In the genomic region with DNA sequence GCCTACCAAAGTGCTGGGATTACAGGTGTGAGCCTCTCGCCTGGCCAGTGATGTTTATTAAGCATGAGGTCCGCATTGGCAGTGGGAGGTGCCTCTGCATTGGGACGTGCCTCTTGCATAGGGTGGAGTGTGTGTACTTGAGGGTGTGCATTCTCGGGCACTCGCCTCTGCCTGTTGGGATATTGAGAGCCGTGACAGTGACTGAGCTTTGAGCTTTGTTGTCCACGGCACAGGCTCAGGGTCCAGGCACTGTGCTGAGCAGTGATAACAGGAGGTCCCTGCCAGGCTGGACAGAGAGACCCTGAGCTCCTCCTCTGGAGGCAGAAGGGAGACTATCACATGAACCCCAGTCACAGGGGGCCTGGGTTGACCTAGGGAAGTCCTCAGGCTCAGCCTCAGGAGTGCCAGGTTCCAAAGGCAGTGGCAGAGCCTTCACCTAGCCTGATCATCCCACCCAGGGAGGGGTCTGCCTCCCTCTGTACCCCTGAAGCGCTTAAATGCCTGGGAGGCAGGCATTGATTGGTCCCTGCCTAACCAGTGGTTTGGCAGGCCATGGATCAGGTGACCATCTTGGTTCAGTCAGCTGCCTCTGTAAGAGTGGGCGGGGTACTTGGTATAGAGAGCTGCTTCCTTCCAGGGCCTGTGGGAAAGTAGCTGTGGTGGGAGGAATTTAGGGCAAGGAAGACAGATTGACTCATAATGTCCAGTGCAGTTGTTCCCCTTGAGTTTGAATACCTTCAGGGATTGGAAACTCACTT, we compare ENCODE assay signal across 1 cellular context.
TF ChIP-seq lines count a peak whose summit lies in the region.

No MANE protein-coding gene starts in this region.

TF ChIP-seq in HepG2, 621 proteins besides CTCF, POLR2A, EP300 and RAD21 (continued from another document and continues in another):
- TF ChIP-seq IRX3 (CRISPR knock-in tag; IDR thresholded peaks at IDR 0.05; ENCODE audit: borderline replicate concordance, low read depth) (no peak), ZNF501 (CRISPR knock-in tag; IDR thresholded peaks at IDR 0.05) (peak; percentile 47; the same call in 1 of the 2 replicates), ZNF24 (IDR thresholded peaks at IDR 0.05) (no peak), ZFP41 (CRISPR knock-in tag; IDR thresholded peaks at IDR 0.05; ENCODE audit: borderline replicate concordance) (no peak), MATR3 (CRISPR knock-in tag; IDR thresholded peaks at IDR 0.05) (no peak), GLI4 (CRISPR knock-in tag; IDR thresholded peaks at IDR 0.05; ENCODE audit: borderline replicate concordance) (0 out of 2 replicates have a peak, but pooled peaks have one; percentile 45), ZNF782 (CRISPR knock-in tag; IDR thresholded peaks at IDR 0.05; ENCODE audit: borderline replicate concordance) (no peak), ZNF598 (CRISPR knock-in tag; IDR thresholded peaks at IDR 0.05; ENCODE audit: borderline replicate concordance) (no peak; the same call in 1 of the 2 replicates), ZNF383 (CRISPR knock-in tag; IDR thresholded peaks at IDR 0.05; ENCODE audit: borderline replicate concordance) (no peak), ZNF3 (CRISPR knock-in tag; IDR thresholded peaks at IDR 0.05) (no peak), KAT7 (CRISPR knock-in tag; IDR thresholded peaks at IDR 0.05; ENCODE audit: borderline replicate concordance) (no peak), SATB2 (CRISPR knock-in tag; IDR thresholded peaks at IDR 0.05) (no peak), KDM1A (CRISPR knock-in tag; IDR thresholded peaks at IDR 0.05) (peak; percentile 38; the same call in 1 of the 2 replicates), ETV5 (CRISPR knock-in tag; IDR thresholded peaks at IDR 0.05; ENCODE audit: borderline replicate concordance) (no peak; the same call in 1 of the 2 replicates), ZNF121 (CRISPR knock-in tag; IDR thresholded peaks at IDR 0.05) (no peak), ARNTL (CRISPR knock-in tag; IDR thresholded peaks at IDR 0.05) (no peak), GPN1 (CRISPR knock-in tag; IDR thresholded peaks at IDR 0.05; ENCODE audit: borderline replicate concordance) (no peak), SAFB2 (CRISPR knock-in tag; IDR thresholded peaks at IDR 0.05; ENCODE audit: borderline replicate concordance, low read depth) (no peak), ZSCAN12 (CRISPR knock-in tag; IDR thresholded peaks at IDR 0.05) (no peak), ZMYM3 (CRISPR knock-in tag; IDR thresholded peaks at IDR 0.05) (peak; percentile 80; the same call in 1 of the 2 replicates), NCOA1 (CRISPR knock-in tag; IDR thresholded peaks at IDR 0.05) (no peak; the same call in 1 of the 2 replicates), ATM (IDR thresholded peaks at IDR 0.05; ENCODE audit: borderline replicate concordance) (no peak), TCF12 (IDR thresholded peaks at IDR 0.05) (no peak), TCF12 (CRISPR knock-in tag; IDR thresholded peaks at IDR 0.05) (no peak), SALL2 (CRISPR knock-in tag; IDR thresholded peaks at IDR 0.05) (no peak), NBN (conservative IDR thresholded peaks at IDR 0.05) (no peak), ZFP1 (CRISPR knock-in tag; IDR thresholded peaks at IDR 0.05) (no peak; the same call in 1 of the 2 replicates), SKI (IDR thresholded peaks at IDR 0.05; ENCODE audit: partially characterized antibody) (peak; percentile 55), MEIS1 (CRISPR knock-in tag; IDR thresholded peaks at IDR 0.05; ENCODE audit: borderline replicate concordance) (0 out of 2 replicates have a peak, but pooled peaks have one; percentile 73), SP1 (IDR thresholded peaks at IDR 0.05) (no peak), SP1 (CRISPR knock-in tag; IDR thresholded peaks at IDR 0.05) (no peak), KLF11 (CRISPR knock-in tag; IDR thresholded peaks at IDR 0.05) (no peak), SNRNP70 (IDR thresholded peaks at IDR 0.05; ENCODE audit: low read depth, low read length) (no peak), ZNF816 (CRISPR knock-in tag; IDR thresholded peaks at IDR 0.05; ENCODE audit: borderline replicate concordance) (no peak), HHEX (CRISPR knock-in tag; IDR thresholded peaks at IDR 0.05) (no peak), ZNF607 (CRISPR knock-in tag; IDR thresholded peaks at IDR 0.05; ENCODE audit: borderline replicate concordance) (0 out of 2 replicates have a peak, but pooled peaks have one; percentile 14), ZNF552 (CRISPR knock-in tag; IDR thresholded peaks at IDR 0.05; ENCODE audit: borderline replicate concordance) (no peak), ZNF549 (CRISPR knock-in tag; IDR thresholded peaks at IDR 0.05) (no peak), MAFK (conservative IDR thresholded peaks at IDR 0.05 in 1 of 2, IDR thresholded peaks at IDR 0.05 in 1 of 2; ENCODE audit: low read length in 2 of 2) (no peak), SRSF1 (optimal IDR thresholded peaks at IDR 0.05; ENCODE audit: low read depth, low read length) (no peak), ZNF296 (CRISPR knock-in tag; conservative IDR thresholded peaks at IDR 0.05) (0 out of 2 replicates have a peak, but pooled peaks have one; percentile 52), ZNF441 (CRISPR knock-in tag; IDR thresholded peaks at IDR 0.05; ENCODE audit: borderline replicate concordance) (no peak), TEAD2 (CRISPR knock-in tag; IDR thresholded peaks at IDR 0.05) (no peak)
- TF ChIP-seq, protein P1, sequence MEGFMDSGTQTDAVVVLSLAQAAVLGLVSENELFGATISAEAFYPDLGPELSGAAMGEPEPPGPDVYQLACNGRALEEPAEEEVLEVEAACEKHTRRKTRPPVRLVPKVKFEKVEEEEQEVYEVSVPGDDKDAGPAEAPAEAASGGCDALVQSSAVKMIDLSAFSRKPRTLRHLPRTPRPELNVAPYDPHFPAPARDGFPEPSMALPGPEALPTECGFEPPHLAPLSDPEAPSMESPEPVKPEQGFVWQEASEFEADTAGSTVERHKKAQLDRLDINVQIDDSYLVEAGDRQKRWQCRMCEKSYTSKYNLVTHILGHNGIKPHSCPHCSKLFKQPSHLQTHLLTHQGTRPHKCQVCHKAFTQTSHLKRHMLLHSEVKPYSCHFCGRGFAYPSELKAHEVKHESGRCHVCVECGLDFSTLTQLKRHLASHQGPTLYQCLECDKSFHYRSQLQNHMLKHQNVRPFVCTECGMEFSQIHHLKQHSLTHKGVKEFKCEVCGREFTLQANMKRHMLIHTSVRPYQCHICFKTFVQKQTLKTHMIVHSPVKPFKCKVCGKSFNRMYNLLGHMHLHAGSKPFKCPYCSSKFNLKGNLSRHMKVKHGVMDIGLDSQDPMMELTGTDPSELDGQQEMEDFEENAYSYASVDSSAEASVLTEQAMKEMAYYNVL (CRISPR knock-in tag; IDR thresholded peaks at IDR 0.05; ENCODE audit: borderline replicate concordance), result no peak; the same call in 1 of the 2 replicates
- TF ChIP-seq, protein P2, sequence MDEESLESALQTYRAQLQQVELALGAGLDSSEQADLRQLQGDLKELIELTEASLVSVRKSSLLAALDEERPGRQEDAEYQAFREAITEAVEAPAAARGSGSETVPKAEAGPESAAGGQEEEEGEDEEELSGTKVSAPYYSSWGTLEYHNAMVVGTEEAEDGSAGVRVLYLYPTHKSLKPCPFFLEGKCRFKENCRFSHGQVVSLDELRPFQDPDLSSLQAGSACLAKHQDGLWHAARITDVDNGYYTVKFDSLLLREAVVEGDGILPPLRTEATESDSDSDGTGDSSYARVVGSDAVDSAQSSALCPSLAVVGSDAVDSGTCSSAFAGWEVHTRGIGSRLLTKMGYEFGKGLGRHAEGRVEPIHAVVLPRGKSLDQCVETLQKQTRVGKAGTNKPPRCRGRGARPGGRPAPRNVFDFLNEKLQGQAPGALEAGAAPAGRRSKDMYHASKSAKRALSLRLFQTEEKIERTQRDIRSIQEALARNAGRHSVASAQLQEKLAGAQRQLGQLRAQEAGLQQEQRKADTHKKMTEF (CRISPR knock-in tag; IDR thresholded peaks at IDR 0.05), result no peak; the same call in 1 of the 2 replicates
- TF ChIP-seq, protein P3, sequence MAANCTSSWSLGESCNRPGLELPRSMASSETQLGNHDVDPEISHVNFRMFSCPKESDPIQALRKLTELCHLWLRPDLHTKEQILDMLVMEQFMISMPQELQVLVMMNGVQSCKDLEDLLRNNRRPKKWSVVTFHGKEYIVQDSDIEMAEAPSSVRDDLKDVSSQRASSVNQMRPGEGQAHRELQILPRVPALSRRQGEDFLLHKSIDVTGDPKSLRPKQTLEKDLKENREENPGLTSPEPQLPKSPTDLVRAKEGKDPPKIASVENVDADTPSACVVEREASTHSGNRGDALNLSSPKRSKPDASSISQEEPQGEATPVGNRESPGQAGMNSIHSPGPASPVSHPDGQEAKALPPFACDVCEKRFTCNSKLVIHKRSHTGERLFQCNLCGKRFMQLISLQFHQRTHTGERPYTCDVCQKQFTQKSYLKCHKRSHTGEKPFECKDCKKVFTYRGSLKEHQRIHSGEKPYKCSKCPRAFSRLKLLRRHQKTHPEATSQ (CRISPR knock-in tag; IDR thresholded peaks at IDR 0.05; ENCODE audit: borderline replicate concordance), result no peak
- TF ChIP-seq, protein P4, sequence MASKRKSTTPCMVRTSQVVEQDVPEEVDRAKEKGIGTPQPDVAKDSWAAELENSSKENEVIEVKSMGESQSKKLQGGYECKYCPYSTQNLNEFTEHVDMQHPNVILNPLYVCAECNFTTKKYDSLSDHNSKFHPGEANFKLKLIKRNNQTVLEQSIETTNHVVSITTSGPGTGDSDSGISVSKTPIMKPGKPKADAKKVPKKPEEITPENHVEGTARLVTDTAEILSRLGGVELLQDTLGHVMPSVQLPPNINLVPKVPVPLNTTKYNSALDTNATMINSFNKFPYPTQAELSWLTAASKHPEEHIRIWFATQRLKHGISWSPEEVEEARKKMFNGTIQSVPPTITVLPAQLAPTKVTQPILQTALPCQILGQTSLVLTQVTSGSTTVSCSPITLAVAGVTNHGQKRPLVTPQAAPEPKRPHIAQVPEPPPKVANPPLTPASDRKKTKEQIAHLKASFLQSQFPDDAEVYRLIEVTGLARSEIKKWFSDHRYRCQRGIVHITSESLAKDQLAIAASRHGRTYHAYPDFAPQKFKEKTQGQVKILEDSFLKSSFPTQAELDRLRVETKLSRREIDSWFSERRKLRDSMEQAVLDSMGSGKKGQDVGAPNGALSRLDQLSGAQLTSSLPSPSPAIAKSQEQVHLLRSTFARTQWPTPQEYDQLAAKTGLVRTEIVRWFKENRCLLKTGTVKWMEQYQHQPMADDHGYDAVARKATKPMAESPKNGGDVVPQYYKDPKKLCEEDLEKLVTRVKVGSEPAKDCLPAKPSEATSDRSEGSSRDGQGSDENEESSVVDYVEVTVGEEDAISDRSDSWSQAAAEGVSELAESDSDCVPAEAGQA (IDR thresholded peaks at IDR 0.05; ENCODE audit: low read depth), result no peak
- TF ChIP-seq, protein P4 (CRISPR knock-in tag; IDR thresholded peaks at IDR 0.05; ENCODE audit: borderline replicate concordance), result no peak
- TF ChIP-seq, protein P5, sequence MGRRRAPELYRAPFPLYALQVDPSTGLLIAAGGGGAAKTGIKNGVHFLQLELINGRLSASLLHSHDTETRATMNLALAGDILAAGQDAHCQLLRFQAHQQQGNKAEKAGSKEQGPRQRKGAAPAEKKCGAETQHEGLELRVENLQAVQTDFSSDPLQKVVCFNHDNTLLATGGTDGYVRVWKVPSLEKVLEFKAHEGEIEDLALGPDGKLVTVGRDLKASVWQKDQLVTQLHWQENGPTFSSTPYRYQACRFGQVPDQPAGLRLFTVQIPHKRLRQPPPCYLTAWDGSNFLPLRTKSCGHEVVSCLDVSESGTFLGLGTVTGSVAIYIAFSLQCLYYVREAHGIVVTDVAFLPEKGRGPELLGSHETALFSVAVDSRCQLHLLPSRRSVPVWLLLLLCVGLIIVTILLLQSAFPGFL (CRISPR knock-in tag; IDR thresholded peaks at IDR 0.05), result no peak
- TF ChIP-seq, protein P6, sequence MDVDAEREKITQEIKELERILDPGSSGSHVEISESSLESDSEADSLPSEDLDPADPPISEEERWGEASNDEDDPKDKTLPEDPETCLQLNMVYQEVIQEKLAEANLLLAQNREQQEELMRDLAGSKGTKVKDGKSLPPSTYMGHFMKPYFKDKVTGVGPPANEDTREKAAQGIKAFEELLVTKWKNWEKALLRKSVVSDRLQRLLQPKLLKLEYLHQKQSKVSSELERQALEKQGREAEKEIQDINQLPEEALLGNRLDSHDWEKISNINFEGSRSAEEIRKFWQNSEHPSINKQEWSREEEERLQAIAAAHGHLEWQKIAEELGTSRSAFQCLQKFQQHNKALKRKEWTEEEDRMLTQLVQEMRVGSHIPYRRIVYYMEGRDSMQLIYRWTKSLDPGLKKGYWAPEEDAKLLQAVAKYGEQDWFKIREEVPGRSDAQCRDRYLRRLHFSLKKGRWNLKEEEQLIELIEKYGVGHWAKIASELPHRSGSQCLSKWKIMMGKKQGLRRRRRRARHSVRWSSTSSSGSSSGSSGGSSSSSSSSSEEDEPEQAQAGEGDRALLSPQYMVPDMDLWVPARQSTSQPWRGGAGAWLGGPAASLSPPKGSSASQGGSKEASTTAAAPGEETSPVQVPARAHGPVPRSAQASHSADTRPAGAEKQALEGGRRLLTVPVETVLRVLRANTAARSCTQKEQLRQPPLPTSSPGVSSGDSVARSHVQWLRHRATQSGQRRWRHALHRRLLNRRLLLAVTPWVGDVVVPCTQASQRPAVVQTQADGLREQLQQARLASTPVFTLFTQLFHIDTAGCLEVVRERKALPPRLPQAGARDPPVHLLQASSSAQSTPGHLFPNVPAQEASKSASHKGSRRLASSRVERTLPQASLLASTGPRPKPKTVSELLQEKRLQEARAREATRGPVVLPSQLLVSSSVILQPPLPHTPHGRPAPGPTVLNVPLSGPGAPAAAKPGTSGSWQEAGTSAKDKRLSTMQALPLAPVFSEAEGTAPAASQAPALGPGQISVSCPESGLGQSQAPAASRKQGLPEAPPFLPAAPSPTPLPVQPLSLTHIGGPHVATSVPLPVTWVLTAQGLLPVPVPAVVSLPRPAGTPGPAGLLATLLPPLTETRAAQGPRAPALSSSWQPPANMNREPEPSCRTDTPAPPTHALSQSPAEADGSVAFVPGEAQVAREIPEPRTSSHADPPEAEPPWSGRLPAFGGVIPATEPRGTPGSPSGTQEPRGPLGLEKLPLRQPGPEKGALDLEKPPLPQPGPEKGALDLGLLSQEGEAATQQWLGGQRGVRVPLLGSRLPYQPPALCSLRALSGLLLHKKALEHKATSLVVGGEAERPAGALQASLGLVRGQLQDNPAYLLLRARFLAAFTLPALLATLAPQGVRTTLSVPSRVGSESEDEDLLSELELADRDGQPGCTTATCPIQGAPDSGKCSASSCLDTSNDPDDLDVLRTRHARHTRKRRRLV (CRISPR knock-in tag; IDR thresholded peaks at IDR 0.05), result no peak
